Comparison of ENCODE assay signal across 1 cellular context in the genomic region with DNA sequence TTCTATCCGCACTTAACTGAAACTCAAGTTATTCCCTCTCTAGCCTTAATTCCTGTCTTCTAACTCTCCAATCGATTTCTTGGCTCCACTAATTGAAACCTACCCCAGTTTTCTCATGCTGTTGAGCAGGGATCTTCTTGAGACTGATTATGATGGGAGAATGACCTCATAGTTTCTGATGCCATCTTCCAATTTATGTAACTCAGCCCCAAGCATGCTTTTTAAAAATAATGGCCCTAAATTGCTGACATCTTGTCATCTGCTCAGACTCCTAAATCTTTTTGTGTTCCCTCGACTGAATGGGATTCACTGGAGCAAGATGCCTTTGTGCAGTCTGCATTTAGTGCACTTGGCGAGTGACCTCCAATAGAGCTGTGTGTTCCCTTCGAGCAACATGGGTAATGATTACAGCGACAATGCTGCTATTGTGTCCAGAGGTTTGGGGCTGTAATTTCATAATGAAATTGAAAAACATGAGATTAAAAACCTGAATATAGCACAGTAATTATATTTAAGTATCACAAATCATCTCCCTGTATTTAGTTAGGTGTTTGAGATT.
TF ChIP-seq lines count a peak whose summit lies in the region.

No MANE protein-coding gene starts in this region.

TF ChIP-seq in GM12878, 131 proteins besides CTCF, POLR2A, EP300 and RAD21:
- TF ChIP-seq MEF2A (IDR thresholded peaks at IDR 0.05; ENCODE audit: insufficient read depth, low read depth, low read length) (no peak), NR2F1 (conservative IDR thresholded peaks at IDR 0.05) (no peak), ATF7 (IDR thresholded peaks at IDR 0.05; ENCODE audit: low read depth) (0 out of 2 replicates have a peak, but pooled peaks have one; percentile 17), SIN3A (IDR thresholded peaks at IDR 0.05; ENCODE audit: low read depth, low read length) (no peak)
